19 cellular contexts compared by ENCODE assay signal in genomic region chr7:42247301-42247700, GRCh38. TPM values are rescaled to one million over a fixed set of nuclear protein-coding genes. Genes with fewer than 3 reads are reported as not detected.
DNase-seq lines count a peak whose midpoint lies in the region; ATAC-seq and TF ChIP-seq lines count a peak whose summit lies in the region.
"Had no signal": no experiment of that assay in that cellular context is flagged by ENCODE, and none has a peak within 500 bp of the region (broad histone marks: within the 10 kb centered on the region; RNA-seq: fewer than 3 reads in every experiment).

No MANE protein-coding gene starts in this region.

- DNase-seq in Daoy (ENCODE audit: low read depth) = peak; percentile 72
- DNase-seq in MG63 = peak; percentile 59
- DNase-seq in epidermal melanocyte (ENCODE audit: insufficient read length, low spot score) = peak; percentile 30
- DNase-seq in neural progenitor cell (ENCODE audit: low spot score) = no peak
- no peak for DNase-seq in WTC11 (ENCODE audit: low spot score)
- DNase-seq in activated T-cell treated with anti-CD3 and anti-CD28 coated beads, Interleukin-2, amount 50 U/mL, for 4 hours = no peak
- DNase-seq in GM19240 (ENCODE audit: insufficient read length, low spot score) = no peak
- DNase-seq: activated CD4-positive, alpha-beta T cell treated with anti-CD3 and anti-CD28 coated beads, Interleukin-2, amount 10 ng/mL, durations not matched to agents 24 days and 14 days; activated naive CD8-positive, alpha-beta T cell treated with anti-CD3 and anti-CD28 coated beads, Interleukin-2, amount 50 U/mL, for 24 hours; activated T-cell treated with anti-CD3 and anti-CD28 coated beads, Interleukin-2, amount 50 U/mL, for 24 hours; CD8-positive, alpha-beta T cell; KG1; naive thymus-derived CD8-positive, alpha-beta T cell; NCI-H1694; NCI-H510A treated with DMSO at 0.1 percent for 48 hours; RPMI8226; stomach; T-helper 2 cell had no signal

- H3K4me1 ChIP-seq in neural progenitor cell (no peaks in the 10 kb centered on the region), gastroesophageal sphincter (no peaks in the 10 kb centered on the region)
- H3K4me1 ChIP-seq: stomach had no signal

- H3K27ac ChIP-seq in neural progenitor cell (no peak overlapping the region), gastroesophageal sphincter (no peak overlapping the region)
- H3K27ac ChIP-seq: stomach had no signal

- H3K27me3 Mint-ChIP-seq in neural progenitor cell (ENCODE audit: insufficient read depth, low read depth) (peaks cover 8% of the 10 kb centered on the region), WTC11 (ENCODE audit: low read depth) (no peaks in the 10 kb centered on the region; the same call in 1 of the 2 replicates)
- peaks cover 8% of the 10 kb centered on the region for H3K27me3 Mint-ChIP-seq in activated T-cell treated with anti-CD3 and anti-CD28 coated beads, Interleukin-2, amount 50 U/mL, for 4 hours (ENCODE audit: low read depth)
- H3K27me3 Mint-ChIP-seq: activated naive CD8-positive, alpha-beta T cell treated with anti-CD3 and anti-CD28 coated beads, Interleukin-2, amount 50 U/mL, for 24 hours had no signal

- CTCF ChIA-PET in WTC11 (lab: Charles Lee) = no interaction called here

- no peak overlapping the region for H3K4me3 ChIP-seq in MG63
- H3K4me3 ChIP-seq in neural progenitor cell = no peak overlapping the region
- H3K4me3 ChIP-seq in gastroesophageal sphincter = no peak overlapping the region
- H3K4me3 ChIP-seq: stomach had no signal

- H3K36me3 ChIP-seq in MG63 = no peaks in the 10 kb centered on the region
- H3K36me3 ChIP-seq in neural progenitor cell = no peaks in the 10 kb centered on the region
- no peaks in the 10 kb centered on the region for H3K36me3 ChIP-seq in gastroesophageal sphincter
- H3K36me3 ChIP-seq: stomach had no signal

- POLR2A ChIA-PET in WTC11 (lab: Charles Lee) = no interaction called here

- H3K4me1 Mint-ChIP-seq in neural progenitor cell = peaks cover 5% of the 10 kb centered on the region
- no peaks in the 10 kb centered on the region for H3K4me1 Mint-ChIP-seq in WTC11
- H3K4me1 Mint-ChIP-seq in activated T-cell treated with anti-CD3 and anti-CD28 coated beads, Interleukin-2, amount 50 U/mL, for 4 hours (ENCODE audit: low read depth) = no peaks in the 10 kb centered on the region
- H3K4me1 Mint-ChIP-seq: activated CD4-positive, alpha-beta T cell treated with anti-CD3 and anti-CD28 coated beads, Interleukin-2, amount 10 ng/mL, durations not matched to agents 24 days and 14 days; activated naive CD8-positive, alpha-beta T cell treated with anti-CD3 and anti-CD28 coated beads, Interleukin-2, amount 50 U/mL, for 24 hours; naive thymus-derived CD8-positive, alpha-beta T cell had no signal

- no peak overlapping the region for H3K4me2 ChIP-seq in neural progenitor cell

- TF ChIP-seq CTCF in neural progenitor cell (IDR thresholded peaks at IDR 0.05) (no peak), WTC11 (IDR thresholded peaks at IDR 0.05) (no peak), gastroesophageal sphincter (IDR thresholded peaks at IDR 0.05) (no peak)

- no peaks in the 10 kb centered on the region for H3K79me2 ChIP-seq in neural progenitor cell (ENCODE audit: low read depth)

- H3K36me3 Mint-ChIP-seq in neural progenitor cell (peaks cover 4% of the 10 kb centered on the region), WTC11 (peaks cover 17% of the 10 kb centered on the region; the same call in 1 of the 2 replicates)
- no peaks in the 10 kb centered on the region for H3K36me3 Mint-ChIP-seq in activated T-cell treated with anti-CD3 and anti-CD28 coated beads, Interleukin-2, amount 50 U/mL, for 4 hours (ENCODE audit: insufficient read depth)
- H3K36me3 Mint-ChIP-seq: CD8-positive, alpha-beta T cell; naive thymus-derived CD8-positive, alpha-beta T cell had no signal

- H3F3A ChIP-seq in neural progenitor cell (ENCODE audit: low read depth) = no peaks in the 10 kb centered on the region

- peak overlapping the region; percentile 11 for H3K27ac Mint-ChIP-seq in neural progenitor cell
- H3K27ac Mint-ChIP-seq in WTC11 = no peak overlapping the region
- H3K27ac Mint-ChIP-seq: activated CD4-positive, alpha-beta T cell treated with anti-CD3 and anti-CD28 coated beads, Interleukin-2, amount 10 ng/mL, durations not matched to agents 24 days and 14 days; activated naive CD8-positive, alpha-beta T cell treated with anti-CD3 and anti-CD28 coated beads, Interleukin-2, amount 50 U/mL, for 24 hours; activated T-cell treated with anti-CD3 and anti-CD28 coated beads, Interleukin-2, amount 50 U/mL, for 24 hours; CD8-positive, alpha-beta T cell; naive thymus-derived CD8-positive, alpha-beta T cell had no signal

- ATAC-seq in WTC11 (no peak), gastroesophageal sphincter (no peak)
- no peak for ATAC-seq in activated T-cell treated with anti-CD3 and anti-CD28 coated beads, Interleukin-2, amount 50 U/mL, for 4 hours
- ATAC-seq: activated naive CD8-positive, alpha-beta T cell treated with anti-CD3 and anti-CD28 coated beads, Interleukin-2, amount 50 U/mL, for 24 hours; CD8-positive, alpha-beta T cell; naive thymus-derived CD8-positive, alpha-beta T cell had no signal

- H3K9me3 ChIP-seq in MG63 (no peaks in the 10 kb centered on the region), neural progenitor cell (ENCODE audit: low read depth) (no peaks in the 10 kb centered on the region), gastroesophageal sphincter (no peaks in the 10 kb centered on the region)
- H3K9me3 ChIP-seq: stomach had no signal

- TF ChIP-seq POLR2A in gastroesophageal sphincter (IDR thresholded peaks at IDR 0.05) = no peak

- no peak overlapping the region for H3K9ac ChIP-seq in neural progenitor cell

- H3K4me3 Mint-ChIP-seq in neural progenitor cell (no peak overlapping the region), WTC11 (no peak overlapping the region)
- H3K4me3 Mint-ChIP-seq in activated T-cell treated with anti-CD3 and anti-CD28 coated beads, Interleukin-2, amount 50 U/mL, for 4 hours = no peak overlapping the region
- H3K4me3 Mint-ChIP-seq: activated CD4-positive, alpha-beta T cell treated with anti-CD3 and anti-CD28 coated beads, Interleukin-2, amount 10 ng/mL, durations not matched to agents 24 days and 14 days; activated naive CD8-positive, alpha-beta T cell treated with anti-CD3 and anti-CD28 coated beads, Interleukin-2, amount 50 U/mL, for 24 hours; activated T-cell treated with anti-CD3 and anti-CD28 coated beads, Interleukin-2, amount 50 U/mL, for 24 hours; CD8-positive, alpha-beta T cell; naive thymus-derived CD8-positive, alpha-beta T cell had no signal

- TF ChIP-seq EP300 in gastroesophageal sphincter (IDR thresholded peaks at IDR 0.05) = no peak

- WGBS in gastroesophageal sphincter (ENCODE audit: low coverage in 1 of 2), 2 donors = 39 to 40% methylated on average over 3 to 5 of the region's 5 CpGs

- H3K9me3 Mint-ChIP-seq in neural progenitor cell (peaks cover 10% of the 10 kb centered on the region), WTC11 (peaks cover 20% of the 10 kb centered on the region)
- H3K9me3 Mint-ChIP-seq in activated T-cell treated with anti-CD3 and anti-CD28 coated beads, Interleukin-2, amount 50 U/mL, for 4 hours = no peaks in the 10 kb centered on the region
- H3K9me3 Mint-ChIP-seq: activated CD4-positive, alpha-beta T cell treated with anti-CD3 and anti-CD28 coated beads, Interleukin-2, amount 10 ng/mL, durations not matched to agents 24 days and 14 days; activated naive CD8-positive, alpha-beta T cell treated with anti-CD3 and anti-CD28 coated beads, Interleukin-2, amount 50 U/mL, for 24 hours; CD8-positive, alpha-beta T cell had no signal

- no peaks in the 10 kb centered on the region for H3K27me3 ChIP-seq in MG63
- no peaks in the 10 kb centered on the region for H3K27me3 ChIP-seq in neural progenitor cell
- H3K27me3 ChIP-seq in gastroesophageal sphincter = no peaks in the 10 kb centered on the region
- H3K27me3 ChIP-seq: stomach had no signal

- no peak overlapping the region for H2AFZ ChIP-seq in neural progenitor cell (replicated peaks)

- H4K20me1 ChIP-seq in neural progenitor cell (ENCODE audit: low read depth) = no peaks in the 10 kb centered on the region

TF ChIP-seq in WTC11, 78 proteins besides CTCF, POLR2A, EP300 and RAD21 (continues in another document):
- TF ChIP-seq FOXP4 (CRISPR knock-in tag; IDR thresholded peaks at IDR 0.05) (no peak), ZNF121 (CRISPR knock-in tag; IDR thresholded peaks at IDR 0.05) (no peak), IRF1 (CRISPR knock-in tag; IDR thresholded peaks at IDR 0.05) (no peak), SOX15 (CRISPR knock-in tag; IDR thresholded peaks at IDR 0.05) (no peak)
- TF ChIP-seq, protein P1, sequence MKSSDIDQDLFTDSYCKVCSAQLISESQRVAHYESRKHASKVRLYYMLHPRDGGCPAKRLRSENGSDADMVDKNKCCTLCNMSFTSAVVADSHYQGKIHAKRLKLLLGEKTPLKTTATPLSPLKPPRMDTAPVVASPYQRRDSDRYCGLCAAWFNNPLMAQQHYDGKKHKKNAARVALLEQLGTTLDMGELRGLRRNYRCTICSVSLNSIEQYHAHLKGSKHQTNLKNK (CRISPR knock-in tag; IDR thresholded peaks at IDR 0.05) = no peak

RNA-seq across cellular contexts. Expression of gene GLI3, which starts 10.3 kb away (rescaled TPM):
- 4.3 and 7.2 TPM in 2 replicates for total RNA-seq in Daoy (2014; rRNA removed; shearing (Covaris generic))
- 0.10 and 0.59 TPM in 2 replicates for total RNA-seq in MG63 (2014; rRNA removed; shearing (Covaris generic); ENCODE audit: low replicate concordance)
- total RNA-seq in neural progenitor cell (ENCODE audit: low replicate concordance) (32.0 and 33.0 TPM in 2 replicates), WTC11 (2021) (41.0 to 46.2 TPM (median 42.1 TPM) in 3 replicates), gastroesophageal sphincter (10 to 100 TPM in 2 of 4 donors, 1 to 10 TPM in 2; 7.3 to 18.2 (median 12.6) TPM)
- under 1 TPM; 0.03 to 0.24 (median 0.13) TPM for total RNA-seq in activated T-cell treated with anti-CD3 and anti-CD28 coated beads, Interleukin-2, amount 50 U/mL, for 4 hours
- total RNA-seq: activated CD4-positive, alpha-beta T cell treated with anti-CD3 and anti-CD28 coated beads, Interleukin-2, amount 10 ng/mL, durations not matched to agents 24 days and 14 days; naive thymus-derived CD8-positive, alpha-beta T cell had no signal

Comparison
In these comparisons a context has a peak if more than half of its experiments do, and no peak if none do; other contexts are left out.
1. DNase-seq: peak in Daoy (single experiment), MG63 (single experiment) and epidermal melanocyte (single experiment); none in neural progenitor cell (single experiment), WTC11 (single experiment), activated T-cell treated with anti-CD3 and anti-CD28 coated beads, Interleukin-2, amount 50 U/mL, for 4 hours (single experiment) and GM19240 (single experiment).